14 cellular contexts compared by ENCODE assay signal in the genomic region with DNA sequence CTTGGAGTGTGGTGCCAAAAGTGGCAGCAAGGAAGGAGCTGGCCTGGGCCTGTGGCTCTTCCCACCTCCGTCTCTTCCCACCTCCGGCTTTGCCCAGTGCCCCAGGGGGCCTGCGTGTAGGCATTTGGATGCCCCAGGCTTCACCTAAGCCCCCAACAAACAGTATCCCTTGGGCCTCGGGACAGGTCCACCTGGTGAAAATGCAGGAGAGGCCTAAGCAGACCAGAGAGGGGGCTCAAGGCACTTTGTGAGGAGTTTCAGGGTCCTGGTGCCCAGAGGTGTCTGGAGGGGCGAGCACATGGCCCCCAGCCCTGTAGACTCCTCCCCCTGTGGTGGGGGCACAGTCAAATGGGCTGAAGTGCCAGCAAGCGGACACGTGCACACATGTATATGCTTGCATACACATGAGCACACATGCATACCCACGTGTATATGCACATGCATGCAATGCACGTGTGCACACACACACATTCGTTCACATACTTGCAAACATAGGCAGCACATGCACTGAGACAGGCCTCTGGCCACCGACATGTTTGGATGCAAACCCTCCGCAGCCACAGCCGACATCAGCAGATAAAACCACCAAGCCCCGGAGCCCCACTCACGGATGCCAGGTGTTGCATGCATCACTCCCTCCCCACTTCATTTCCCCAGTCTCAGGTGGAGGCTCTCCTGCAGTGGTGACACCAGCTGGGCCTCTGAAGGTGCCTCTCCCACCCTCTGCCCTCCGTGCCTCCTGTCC.
"Had no signal": no experiment of that assay in that cellular context is flagged by ENCODE, and none has a peak within 500 bp of the region (broad histone marks: within the 10 kb centered on the region; RNA-seq: fewer than 3 reads in every experiment).

No MANE protein-coding gene starts in this region.

- DNase-seq: activated CD4-positive, CD25-positive, alpha-beta regulatory T cell; activated T-cell treated with anti-CD3 and anti-CD28 coated beads, Interleukin-2, amount 50 U/mL, for 1 hour; amygdala; endodermal cell; mesendoderm; retina; transverse colon had no signal

- H3K4me3 Mint-ChIP-seq: brain; dendritic cell treated with granulocyte-macrophage colony-stimulating factor and Interleukin-4, amounts not matched to agents 40 ng/mL and 50 ng/mL, for 4 days; endodermal cell; neural progenitor cell; T-helper 17 cell had no signal

- H3K9me3 ChIP-seq: transverse colon had no signal

- H3K27ac Mint-ChIP-seq: activated naive CD4-positive, alpha-beta T cell treated with anti-CD3 and anti-CD28 coated beads, Interleukin-2, amount 50 U/mL, for 72 hours; dendritic cell treated with granulocyte-macrophage colony-stimulating factor and Interleukin-4, amounts not matched to agents 40 ng/mL and 50 ng/mL, for 4 days; endodermal cell; T-helper 17 cell had no signal

- H3K36me3 Mint-ChIP-seq: activated naive CD4-positive, alpha-beta T cell treated with anti-CD3 and anti-CD28 coated beads, Interleukin-2, amount 50 U/mL, for 72 hours; brain; neural progenitor cell had no signal

- H3K4me3 ChIP-seq: neural progenitor cell, skin epidermis, transverse colon had no signal

- H3K27me3 Mint-ChIP-seq: brain had no signal

- H3K27ac ChIP-seq: neural progenitor cell, parathyroid adenoma, skin epidermis, transverse colon had no signal

- H3K4me1 ChIP-seq: neural progenitor cell, parathyroid adenoma, transverse colon had no signal

- H3K4me1 Mint-ChIP-seq: brain, endodermal cell, neural progenitor cell, T-helper 17 cell had no signal

- ATAC-seq: activated naive CD4-positive, alpha-beta T cell treated with anti-CD3 and anti-CD28 coated beads, Interleukin-2, amount 50 U/mL, for 72 hours; T-helper 17 cell had no signal

- H3K36me3 ChIP-seq: neural progenitor cell, transverse colon had no signal

- H3K9me3 Mint-ChIP-seq: activated naive CD4-positive, alpha-beta T cell treated with anti-CD3 and anti-CD28 coated beads, Interleukin-2, amount 50 U/mL, for 72 hours; dendritic cell treated with granulocyte-macrophage colony-stimulating factor and Interleukin-4, amounts not matched to agents 40 ng/mL and 50 ng/mL, for 4 days; endodermal cell; neural progenitor cell had no signal

- H3K27me3 ChIP-seq: neural progenitor cell had no signal
